In genomic region chr14:70972107-70972976, GRCh38 we compare ENCODE assay signal across 8 cellular contexts.
A peak's percentile ranks its signal among the peaks of the same experiment; 100 is the strongest.
DNase-seq lines count a peak whose midpoint lies in the region; ATAC-seq and TF ChIP-seq lines count a peak whose summit lies in the region.

No MANE protein-coding gene starts in this region.

- H3K27ac ChIP-seq in WERI-Rb-1 = no peak overlapping the region

- H3K27me3 Mint-ChIP-seq in MCF 10A (ENCODE audit: insufficient read depth, unreplicated experiment) = no peaks in the 10 kb centered on the region

- H3K4me3 Mint-ChIP-seq in MCF 10A (ENCODE audit: unreplicated experiment) = no peak overlapping the region

- peak overlapping the region; percentile 53 for H3K27ac Mint-ChIP-seq in MCF 10A (ENCODE audit: low read depth, unreplicated experiment)

- POLR2A ChIA-PET in MCF 10A (lab: Yijun Ruan, JAX) = interaction anchor here (0.7 to 1.7 kb wide), 7 partner anchors 62 to 586 kb away, joined by 3 to 10 read pairs (median 4); partner anchors contain the start of genes MAP3K9 and PCNX1

- no peaks in the 10 kb centered on the region for H3K27me3 ChIP-seq in WERI-Rb-1 (ENCODE audit: insufficient read depth, low read depth, severe bottlenecking)

- CTCF ChIA-PET in MCF 10A (lab: Yijun Ruan, JAX) = interaction anchor here (0.6 to 4.8 kb wide), 12 partner anchors 10 to 362 kb away, joined by 3 to 40 read pairs (median 4); partner anchors contain the start of gene PCNX1

- H3K9me3 Mint-ChIP-seq in MCF 10A (ENCODE audit: unreplicated experiment) = no peaks in the 10 kb centered on the region

- intact Hi-C loops in MCF 10A (cut with micrococcal nuclease) = loop anchor here (1.0 to 5.0 kb wide), 4 partner anchors 65 to 350 kb away; partner anchors contain the start of gene PCNX1

- BruUV-seq in MCF 10A (replicated peaks; lab: Mats Ljungman, UMichigan) = no TSS peak

- peak; percentile 46 for DNase-seq in AG08396 (ENCODE audit: low spot score)
- peak; percentile 70 for DNase-seq in NCI-H2227 treated with DMSO at 0.1 percent for 48 hours (lab: John Stamatoyannopoulos, UW)
- peak; percentile 81 for DNase-seq in WERI-Rb-1
- DNase-seq in MCF 10A (ENCODE audit: unreplicated experiment) = peak; percentile 88
- peak; percentile 98 for DNase-seq in inferior parietal cortex (ENCODE audit: extremely low spot score)
- DNase-seq in stimulated activated CD4-positive, alpha-beta T cell treated with anti-CD3 and anti-CD28 coated beads, Interleukin-15, amount 100 ng/mL, for 24 hours = peak; percentile 89

- H3K36me3 ChIP-seq in WERI-Rb-1 = peaks cover 15% of the 10 kb centered on the region

- no peaks in the 10 kb centered on the region for H3K9me3 ChIP-seq in WERI-Rb-1 (ENCODE audit: severe bottlenecking)

- H3K4me1 Mint-ChIP-seq in MCF 10A (ENCODE audit: insufficient read depth, unreplicated experiment) = peaks cover 8% of the 10 kb centered on the region

- no peak for TF ChIP-seq POLR2A in GM18505 (IDR thresholded peaks at IDR 0.05; ENCODE audit: borderline replicate concordance, extremely low read depth, insufficient read depth, insufficient read length)

- H3K36me3 Mint-ChIP-seq in MCF 10A (ENCODE audit: insufficient read depth, unreplicated experiment) = peaks cover 37% of the 10 kb centered on the region

- H3K4me3 ChIP-seq in WERI-Rb-1 (ENCODE audit: low read depth, low read length) = no peak overlapping the region

- peak; percentile 54 for ATAC-seq in GM21619 (IDR thresholded peaks at IDR 0.05; ENCODE audit: unreplicated experiment)
- no peak for ATAC-seq in GM18505 (IDR thresholded peaks at IDR 0.05; ENCODE audit: unreplicated experiment)

- TF ChIP-seq CTCF in WERI-Rb-1 (IDR thresholded peaks at IDR 0.05; ENCODE audit: low read depth, low read length) (peak; percentile 79), MCF 10A (IDR thresholded peaks at IDR 0.05; ENCODE audit: unreplicated experiment) (peak; percentile 81)

Comparison
In these comparisons a context has a peak if more than half of its experiments do, and no peak if none do; other contexts are left out.
1. DNase-seq: peak in every context shown above with its lines; median percentile 98 in inferior parietal cortex; 89 in stimulated activated CD4-positive, alpha-beta T cell treated with anti-CD3 and anti-CD28 coated beads, Interleukin-15, amount 100 ng/mL, for 24 hours; 88 in MCF 10A; 81 in WERI-Rb-1; 70 in NCI-H2227 treated with DMSO at 0.1 percent for 48 hours; 46 in AG08396.